1 cellular context compared by ENCODE assay signal in the genomic region with DNA sequence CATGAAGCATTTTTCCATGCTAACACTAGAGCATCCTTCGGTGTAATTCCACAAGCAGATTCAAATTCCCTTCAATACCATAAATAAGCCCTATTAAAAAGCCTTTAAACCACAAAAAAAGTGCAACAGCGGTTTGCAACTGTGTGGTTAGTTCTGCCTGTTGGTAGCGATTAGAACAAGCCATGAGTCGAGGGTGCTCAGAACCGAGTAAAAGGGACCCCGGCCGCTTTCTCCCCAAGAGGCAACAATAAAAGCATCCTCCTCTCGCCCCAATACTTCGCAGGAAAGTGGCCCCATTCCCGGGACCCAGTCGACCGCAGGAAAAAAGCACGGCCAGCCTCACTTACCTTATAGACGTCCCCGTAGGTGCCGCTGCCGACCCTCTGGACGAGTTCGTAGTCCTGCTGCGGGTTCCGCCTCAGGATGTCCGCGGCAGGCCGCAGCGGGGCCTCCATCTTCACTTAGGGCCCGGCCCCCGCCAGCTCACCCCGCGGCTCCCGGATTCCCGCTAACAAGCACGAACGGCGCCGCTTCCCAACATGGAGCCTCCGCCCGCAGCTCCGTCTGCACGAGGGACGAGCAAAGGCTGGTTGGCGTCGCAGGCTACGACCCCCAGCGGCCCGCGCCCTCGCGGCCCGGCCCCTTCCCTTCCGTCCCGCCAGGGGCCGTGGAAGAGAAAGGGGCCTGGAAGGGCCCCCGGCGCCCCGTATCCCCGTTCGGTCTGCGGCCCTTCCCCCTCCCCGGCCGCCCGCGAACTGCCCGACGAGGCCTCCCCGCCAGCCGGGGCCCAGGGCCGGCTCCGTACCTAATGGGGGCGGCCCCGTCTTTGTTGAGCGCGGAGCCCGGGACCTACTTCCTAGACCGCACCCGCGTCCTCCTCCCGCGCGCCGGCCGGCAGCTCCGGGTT.
TF ChIP-seq lines count a peak whose summit lies in the region.

No MANE protein-coding gene starts in this region.

TF ChIP-seq in HEK293, 187 proteins besides CTCF, POLR2A, EP300 and RAD21 (continued from another document):
- TF ChIP-seq ZNF148 (tag by site-specific recombination; IDR thresholded peaks at IDR 0.05; ENCODE audit: borderline replicate concordance) (no peak), BCL11A (tag by site-specific recombination; IDR thresholded peaks at IDR 0.05; ENCODE audit: low read depth) (no peak), ZNF558 (tag by site-specific recombination; IDR thresholded peaks at IDR 0.05) (no peak), MEIS1 (CRISPR knock-in tag; IDR thresholded peaks at IDR 0.05; ENCODE audit: borderline replicate concordance) (no peak), ZNF280C (tag by site-specific recombination; IDR thresholded peaks at IDR 0.05) (no peak), EGR2 (tag by site-specific recombination; IDR thresholded peaks at IDR 0.05; ENCODE audit: low read depth) (no peak), ZNF510 (tag by site-specific recombination; IDR thresholded peaks at IDR 0.05; ENCODE audit: insufficient replicate concordance) (no peak), ZNF350 (tag by site-specific recombination; IDR thresholded peaks at IDR 0.05) (no peak), ZNF2 (tag by site-specific recombination; IDR thresholded peaks at IDR 0.05) (peak; percentile 33; the same call in 1 of the 2 replicates), ZNF146 (tag by site-specific recombination; IDR thresholded peaks at IDR 0.05) (no peak), GLIS1 (tag by site-specific recombination; IDR thresholded peaks at IDR 0.05) (no peak), ZNF416 (tag by site-specific recombination; IDR thresholded peaks at IDR 0.05) (no peak), IKZF3 (tag by site-specific recombination; IDR thresholded peaks at IDR 0.05) (peak; percentile 22; the same call in 1 of the 2 replicates), ZNF621 (tag by site-specific recombination; IDR thresholded peaks at IDR 0.05) (no peak), SP7 (tag by site-specific recombination; IDR thresholded peaks at IDR 0.05) (no peak), SCRT1 (tag by site-specific recombination; IDR thresholded peaks at IDR 0.05; ENCODE audit: borderline replicate concordance) (no peak), GFI1B (tag by site-specific recombination; IDR thresholded peaks at IDR 0.05) (no peak), ZIC2 (tag by site-specific recombination; IDR thresholded peaks at IDR 0.05) (peak; percentile 80), ZNF707 (tag by site-specific recombination; IDR thresholded peaks at IDR 0.05) (no peak), ZBTB6 (tag by site-specific recombination; IDR thresholded peaks at IDR 0.05) (no peak), ZNF560 (tag by site-specific recombination; IDR thresholded peaks at IDR 0.05; ENCODE audit: borderline replicate concordance) (no peak), ZNF624 (tag by site-specific recombination; IDR thresholded peaks at IDR 0.05) (no peak), KLF9 (tag by site-specific recombination; IDR thresholded peaks at IDR 0.05; ENCODE audit: low read depth) (no peak), PRDM1 (tag by site-specific recombination; IDR thresholded peaks at IDR 0.05) (peak; percentile 83), ZNF214 (tag by site-specific recombination; IDR thresholded peaks at IDR 0.05; ENCODE audit: borderline replicate concordance) (no peak), ZNF169 (tag by site-specific recombination; IDR thresholded peaks at IDR 0.05) (no peak), ZNF311 (tag by site-specific recombination; IDR thresholded peaks at IDR 0.05; ENCODE audit: borderline replicate concordance) (no peak), ZNF362 (tag by site-specific recombination; IDR thresholded peaks at IDR 0.05) (no peak), HIC1 (tag by site-specific recombination; IDR thresholded peaks at IDR 0.05) (no peak)
- TF ChIP-seq, protein P1, sequence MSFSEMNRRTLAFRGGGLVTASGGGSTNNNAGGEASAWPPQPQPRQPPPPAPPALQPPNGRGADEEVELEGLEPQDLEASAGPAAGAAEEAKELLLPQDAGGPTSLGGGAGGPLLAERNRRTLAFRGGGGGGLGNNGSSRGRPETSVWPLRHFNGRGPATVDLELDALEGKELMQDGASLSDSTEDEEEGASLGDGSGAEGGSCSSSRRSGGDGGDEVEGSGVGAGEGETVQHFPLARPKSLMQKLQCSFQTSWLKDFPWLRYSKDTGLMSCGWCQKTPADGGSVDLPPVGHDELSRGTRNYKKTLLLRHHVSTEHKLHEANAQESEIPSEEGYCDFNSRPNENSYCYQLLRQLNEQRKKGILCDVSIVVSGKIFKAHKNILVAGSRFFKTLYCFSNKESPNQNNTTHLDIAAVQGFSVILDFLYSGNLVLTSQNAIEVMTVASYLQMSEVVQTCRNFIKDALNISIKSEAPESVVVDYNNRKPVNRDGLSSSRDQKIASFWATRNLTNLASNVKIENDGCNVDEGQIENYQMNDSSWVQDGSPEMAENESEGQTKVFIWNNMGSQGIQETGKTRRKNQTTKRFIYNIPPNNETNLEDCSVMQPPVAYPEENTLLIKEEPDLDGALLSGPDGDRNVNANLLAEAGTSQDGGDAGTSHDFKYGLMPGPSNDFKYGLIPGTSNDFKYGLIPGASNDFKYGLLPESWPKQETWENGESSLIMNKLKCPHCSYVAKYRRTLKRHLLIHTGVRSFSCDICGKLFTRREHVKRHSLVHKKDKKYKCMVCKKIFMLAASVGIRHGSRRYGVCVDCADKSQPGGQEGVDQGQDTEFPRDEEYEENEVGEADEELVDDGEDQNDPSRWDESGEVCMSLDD (tag by site-specific recombination; IDR thresholded peaks at IDR 0.05) = no peak
- TF ChIP-seq, protein P2, sequence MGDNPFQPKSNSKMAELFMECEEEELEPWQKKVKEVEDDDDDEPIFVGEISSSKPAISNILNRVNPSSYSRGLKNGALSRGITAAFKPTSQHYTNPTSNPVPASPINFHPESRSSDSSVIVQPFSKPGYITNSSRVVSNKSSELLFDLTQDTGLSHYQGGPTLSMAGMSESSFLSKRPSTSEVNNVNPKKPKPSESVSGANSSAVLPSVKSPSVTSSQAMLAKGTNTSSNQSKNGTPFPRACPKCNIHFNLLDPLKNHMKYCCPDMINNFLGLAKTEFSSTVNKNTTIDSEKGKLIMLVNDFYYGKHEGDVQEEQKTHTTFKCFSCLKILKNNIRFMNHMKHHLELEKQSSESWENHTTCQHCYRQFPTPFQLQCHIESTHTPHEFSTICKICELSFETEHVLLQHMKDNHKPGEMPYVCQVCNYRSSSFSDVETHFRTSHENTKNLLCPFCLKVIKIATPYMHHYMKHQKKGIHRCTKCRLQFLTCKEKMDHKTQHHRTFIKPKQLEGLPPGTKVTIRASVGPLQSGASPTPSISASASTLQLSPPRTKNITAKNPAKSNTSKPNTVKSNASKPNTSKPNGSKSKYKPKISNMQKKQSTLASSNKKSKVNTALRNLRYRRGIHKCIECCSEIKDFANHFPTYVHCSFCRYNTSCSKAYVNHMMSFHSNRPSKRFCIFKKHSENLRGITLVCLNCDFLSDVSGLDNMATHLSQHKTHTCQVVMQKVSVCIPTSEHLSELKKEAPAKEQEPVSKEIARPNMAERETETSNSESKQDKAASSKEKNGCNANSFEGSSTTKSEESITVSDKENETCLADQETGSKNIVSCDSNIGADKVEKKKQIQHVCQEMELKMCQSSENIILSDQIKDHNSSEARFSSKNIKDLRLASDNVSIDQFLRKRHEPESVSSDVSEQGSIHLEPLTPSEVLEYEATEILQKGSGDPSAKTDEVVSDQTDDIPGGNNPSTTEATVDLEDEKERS (tag by site-specific recombination; IDR thresholded peaks at IDR 0.05) = no peak
- TF ChIP-seq, protein P3, sequence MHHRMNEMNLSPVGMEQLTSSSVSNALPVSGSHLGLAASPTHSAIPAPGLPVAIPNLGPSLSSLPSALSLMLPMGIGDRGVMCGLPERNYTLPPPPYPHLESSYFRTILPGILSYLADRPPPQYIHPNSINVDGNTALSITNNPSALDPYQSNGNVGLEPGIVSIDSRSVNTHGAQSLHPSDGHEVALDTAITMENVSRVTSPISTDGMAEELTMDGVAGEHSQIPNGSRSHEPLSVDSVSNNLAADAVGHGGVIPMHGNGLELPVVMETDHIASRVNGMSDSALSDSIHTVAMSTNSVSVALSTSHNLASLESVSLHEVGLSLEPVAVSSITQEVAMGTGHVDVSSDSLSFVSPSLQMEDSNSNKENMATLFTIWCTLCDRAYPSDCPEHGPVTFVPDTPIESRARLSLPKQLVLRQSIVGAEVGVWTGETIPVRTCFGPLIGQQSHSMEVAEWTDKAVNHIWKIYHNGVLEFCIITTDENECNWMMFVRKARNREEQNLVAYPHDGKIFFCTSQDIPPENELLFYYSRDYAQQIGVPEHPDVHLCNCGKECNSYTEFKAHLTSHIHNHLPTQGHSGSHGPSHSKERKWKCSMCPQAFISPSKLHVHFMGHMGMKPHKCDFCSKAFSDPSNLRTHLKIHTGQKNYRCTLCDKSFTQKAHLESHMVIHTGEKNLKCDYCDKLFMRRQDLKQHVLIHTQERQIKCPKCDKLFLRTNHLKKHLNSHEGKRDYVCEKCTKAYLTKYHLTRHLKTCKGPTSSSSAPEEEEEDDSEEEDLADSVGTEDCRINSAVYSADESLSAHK (tag by site-specific recombination; IDR thresholded peaks at IDR 0.05) = no peak
